20 cellular contexts compared by ENCODE assay signal in the genomic region with DNA sequence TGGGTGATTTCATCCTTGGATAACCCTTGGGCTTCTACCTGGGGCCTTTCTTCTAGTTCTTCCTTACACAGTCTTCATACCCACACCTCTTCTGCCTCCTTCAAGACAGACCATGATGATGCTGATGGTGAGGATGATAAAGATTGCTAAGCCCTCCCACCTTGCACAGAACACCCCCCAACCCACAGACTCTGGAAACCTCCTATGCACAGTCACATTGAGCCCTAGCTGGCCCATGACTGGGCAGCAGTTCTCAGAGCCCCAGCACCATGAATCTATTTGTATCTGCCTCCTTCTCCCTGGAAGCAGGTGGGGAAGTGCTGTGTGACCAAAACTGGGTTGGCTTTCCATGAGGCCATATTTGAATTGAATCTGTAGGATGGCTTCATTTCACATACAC.
"Had no signal": no experiment of that assay in that cellular context is flagged by ENCODE, and none has a peak within 500 bp of the region (broad histone marks: within the 10 kb centered on the region; RNA-seq: fewer than 3 reads in every experiment).

No MANE protein-coding gene starts in this region.

- H3K27ac ChIP-seq: ascending aorta had no signal

- H3K36me3 ChIP-seq: ascending aorta had no signal

- DNase-seq: activated CD4-positive, alpha-beta memory T cell treated with anti-CD3 and anti-CD28 coated beads, Interleukin-2, amount 10 ng/mL, durations not matched to agents 7 days and 5 days; activated CD4-positive, alpha-beta T cell treated with anti-CD3 and anti-CD28 coated beads for 1 hour; activated CD4-positive, alpha-beta T cell treated with anti-CD3 and anti-CD28 coated beads for 4 hours; activated CD4-positive, alpha-beta T cell treated with anti-CD3 and anti-CD28 coated beads, Interleukin-2, amount 10 ng/mL, durations not matched to agents 7 days and 5 days; activated CD4-positive, alpha-beta T cell treated with anti-CD3 and anti-CD28 coated beads, Interleukin-2, amount 50 U/mL, for 4 hours; activated CD8-positive, alpha-beta memory T cell treated with anti-CD3 and anti-CD28 coated beads, Interleukin-2, amount 50 U/mL, for 48 hours; activated gamma-delta T cell; activated naive CD4-positive, alpha-beta T cell; activated naive CD4-positive, alpha-beta T cell treated with anti-CD3 and anti-CD28 coated beads, Interleukin-2, amount 10 ng/mL, durations not matched to agents 7 days and 5 days; activated naive CD8-positive, alpha-beta T cell treated with anti-CD3 and anti-CD28 coated beads, Interleukin-2, amount 10 ng/mL, durations not matched to agents 7 days and 5 days; activated T-cell treated with anti-CD3 and anti-CD28 coated beads for 4 hours; activated T-cell treated with anti-CD3 and anti-CD28 coated beads, Interleukin-2, amount 50 U/mL, for 24 hours; activated T-cell treated with anti-CD3 and anti-CD28 coated beads, Interleukin-2, amount 50 U/mL, for 72 hours; effector CD8-positive, alpha-beta T cell; T-helper 2 cell had no signal

- H3K4me3 ChIP-seq: ascending aorta had no signal

- H3K9me3 ChIP-seq: ascending aorta had no signal

- H3K27me3 Mint-ChIP-seq: activated CD4-positive, alpha-beta memory T cell treated with anti-CD3 and anti-CD28 coated beads, Interleukin-2, amount 10 ng/mL, durations not matched to agents 7 days and 5 days; activated CD4-positive, alpha-beta T cell treated with anti-CD3 and anti-CD28 coated beads, Interleukin-2, amount 10 ng/mL, durations not matched to agents 7 days and 5 days had no signal

- H3K36me3 Mint-ChIP-seq: activated naive CD4-positive, alpha-beta T cell treated with anti-CD3 and anti-CD28 coated beads, Interleukin-2, amount 10 ng/mL, durations not matched to agents 7 days and 5 days; activated naive CD8-positive, alpha-beta T cell treated with anti-CD3 and anti-CD28 coated beads, Interleukin-2, amount 10 ng/mL, durations not matched to agents 7 days and 5 days; brain had no signal

- H3K27me3 ChIP-seq: ascending aorta had no signal

- ATAC-seq: activated naive CD4-positive, alpha-beta T cell treated with anti-CD3 and anti-CD28 coated beads, Interleukin-2, amount 50 U/mL, for 72 hours; activated T-cell treated with anti-CD3 and anti-CD28 coated beads, Interleukin-2, amount 50 U/mL, for 72 hours; WTC11 had no signal

- H3K4me3 Mint-ChIP-seq: activated CD4-positive, alpha-beta memory T cell treated with anti-CD3 and anti-CD28 coated beads, Interleukin-2, amount 10 ng/mL, durations not matched to agents 7 days and 5 days; activated CD4-positive, alpha-beta T cell treated with anti-CD3 and anti-CD28 coated beads, Interleukin-2, amount 10 ng/mL, durations not matched to agents 7 days and 5 days; activated naive CD4-positive, alpha-beta T cell treated with anti-CD3 and anti-CD28 coated beads, Interleukin-2, amount 10 ng/mL, durations not matched to agents 7 days and 5 days; activated naive CD8-positive, alpha-beta T cell treated with anti-CD3 and anti-CD28 coated beads, Interleukin-2, amount 10 ng/mL, durations not matched to agents 7 days and 5 days; activated T-cell treated with anti-CD3 and anti-CD28 coated beads, Interleukin-2, amount 50 U/mL, for 24 hours; activated T-cell treated with anti-CD3 and anti-CD28 coated beads, Interleukin-2, amount 50 U/mL, for 72 hours; brain; central memory CD8-positive, alpha-beta T cell; WTC11 had no signal

- H3K4me1 Mint-ChIP-seq: activated CD4-positive, alpha-beta memory T cell treated with anti-CD3 and anti-CD28 coated beads, Interleukin-2, amount 10 ng/mL, durations not matched to agents 7 days and 5 days; activated CD4-positive, alpha-beta T cell treated with anti-CD3 and anti-CD28 coated beads, Interleukin-2, amount 10 ng/mL, durations not matched to agents 7 days and 5 days; activated naive CD4-positive, alpha-beta T cell treated with anti-CD3 and anti-CD28 coated beads, Interleukin-2, amount 10 ng/mL, durations not matched to agents 7 days and 5 days; activated naive CD8-positive, alpha-beta T cell treated with anti-CD3 and anti-CD28 coated beads, Interleukin-2, amount 10 ng/mL, durations not matched to agents 7 days and 5 days; brain; central memory CD8-positive, alpha-beta T cell; WTC11 had no signal

- H3K4me1 ChIP-seq: ascending aorta had no signal

- H3K27ac Mint-ChIP-seq: activated CD4-positive, alpha-beta memory T cell treated with anti-CD3 and anti-CD28 coated beads, Interleukin-2, amount 10 ng/mL, durations not matched to agents 7 days and 5 days; activated CD4-positive, alpha-beta T cell treated with anti-CD3 and anti-CD28 coated beads, Interleukin-2, amount 10 ng/mL, durations not matched to agents 7 days and 5 days; activated naive CD4-positive, alpha-beta T cell treated with anti-CD3 and anti-CD28 coated beads, Interleukin-2, amount 10 ng/mL, durations not matched to agents 7 days and 5 days; activated naive CD8-positive, alpha-beta T cell treated with anti-CD3 and anti-CD28 coated beads, Interleukin-2, amount 10 ng/mL, durations not matched to agents 7 days and 5 days; activated T-cell treated with anti-CD3 and anti-CD28 coated beads, Interleukin-2, amount 50 U/mL, for 24 hours; activated T-cell treated with anti-CD3 and anti-CD28 coated beads, Interleukin-2, amount 50 U/mL, for 72 hours; brain; WTC11 had no signal
